11 cellular contexts compared by ENCODE assay signal in genomic region chr16:85449195-85449884, GRCh38.
DNase-seq lines count a peak whose midpoint lies in the region; ATAC-seq and TF ChIP-seq lines count a peak whose summit lies in the region.
"Had no signal": no experiment of that assay in that cellular context is flagged by ENCODE, and none has a peak within 500 bp of the region (broad histone marks: within the 10 kb centered on the region; RNA-seq: fewer than 3 reads in every experiment).

No MANE protein-coding gene starts in this region.

- no peak overlapping the region for H3K23ac ChIP-seq in neuronal stem cell (ENCODE audit: low read depth, low read length, poor library complexity)

- 42 to 56% methylated on average over 8 to 20 of the region's 20 CpGs for WGBS in body of pancreas, 2 donors
- no CpG with 5 or more reads among the region's 20 CpGs for WGBS in neuronal stem cell (ENCODE audit: extremely low coverage in 2 of 2, insufficient read length in 2 of 2, insufficient replicate concordance in 1 of 2), 2 donors

- intact Hi-C loops in CD4-positive, alpha-beta memory T cell (cut with micrococcal nuclease) = no loop called here
- intact Hi-C loops in body of pancreas (cut with DNase I) = no loop called here

- no peak overlapping the region for H4K8ac ChIP-seq in neuronal stem cell (ENCODE audit: low read depth, low read length)

- H3K36me3 Mint-ChIP-seq in CD4-positive, alpha-beta memory T cell = no peaks in the 10 kb centered on the region
- H3K36me3 Mint-ChIP-seq in activated T-cell treated with anti-CD3 and anti-CD28 coated beads, Interleukin-2, amount 50 U/mL, for 24 hours (ENCODE audit: low read depth) = no peaks in the 10 kb centered on the region

- no peak overlapping the region for H4K91ac ChIP-seq in neuronal stem cell (ENCODE audit: low read depth, low read length, poor library complexity)

- no peak overlapping the region for H2AFZ ChIP-seq in neuronal stem cell (ENCODE audit: low read length)
- H2AFZ ChIP-seq: GM23248 had no signal

- peaks cover 13 to 39% (median 16%) of the 10 kb centered on the region in 4 donors for H3K4me1 Mint-ChIP-seq in CD4-positive, alpha-beta memory T cell
- peaks cover 42% of the 10 kb centered on the region for H3K4me1 Mint-ChIP-seq in activated T-cell treated with anti-CD3 and anti-CD28 coated beads, Interleukin-2, amount 50 U/mL, for 24 hours (ENCODE audit: low read depth)

- H3K27ac Mint-ChIP-seq in CD4-positive, alpha-beta memory T cell = peak overlapping the region in 6 of 7 donors; percentile 53 to 91 (median 83)
- no peak overlapping the region for H3K27ac Mint-ChIP-seq in activated T-cell treated with anti-CD3 and anti-CD28 coated beads, Interleukin-2, amount 50 U/mL, for 24 hours
- H3K27ac Mint-ChIP-seq: T-helper 2 cell treated with Interferon-gamma antibody and Interleukin-4, amounts not matched to agents 5 μg/mL and 100 μg/mL, for 36 hours had no signal

- H3K36me3 ChIP-seq in CD4-positive, alpha-beta memory T cell (ENCODE audit: insufficient read depth, low read length) = no peaks in the 10 kb centered on the region
- no peaks in the 10 kb centered on the region for H3K36me3 ChIP-seq in KOPT-K1 (ENCODE audit: insufficient read depth, low read length)
- H3K36me3 ChIP-seq in body of pancreas (replicated peaks in 1 of 2; ENCODE audit: insufficient read depth in 1 of 2, low read depth in 2 of 2) = no peaks in the 10 kb centered on the region
- no peaks in the 10 kb centered on the region for H3K36me3 ChIP-seq in neuronal stem cell (replicated peaks in 1 of 2; ENCODE audit: control insufficient read depth in 2 of 2, insufficient read depth in 2 of 2, low read length in 2 of 2)

- H3K14ac ChIP-seq in neuronal stem cell (ENCODE audit: low read length) = no peak overlapping the region

- no peak for DNase-seq in CD4-positive, alpha-beta memory T cell
- DNase-seq in body of pancreas (no peak), neuronal stem cell (ENCODE audit: low spot score) (no peak), DMS79 (lab: John Stamatoyannopoulos, UW) (no peak)
- DNase-seq in stimulated activated CD4-positive, alpha-beta T cell treated with anti-CD3 and anti-CD28 coated beads, Interleukin-4, amount 100 ng/mL, for 4 hours = no peak
- no peak for DNase-seq in activated T-cell treated with anti-CD3 and anti-CD28 coated beads, Interleukin-2, amount 50 U/mL, for 24 hours
- DNase-seq: GM23248; stimulated activated naive CD4-positive, alpha-beta T cell treated with Interleukin-2 at 50 U/mL for 16 hours had no signal

- H2BK5ac ChIP-seq in neuronal stem cell (ENCODE audit: low read length) = no peak overlapping the region

- H3K27me3 ChIP-seq in CD4-positive, alpha-beta memory T cell (ENCODE audit: insufficient read depth, low read length) = no peaks in the 10 kb centered on the region
- H3K27me3 ChIP-seq in body of pancreas (no peaks in the 10 kb centered on the region), neuronal stem cell (ENCODE audit: control insufficient read depth in 3 of 3, insufficient read depth in 3 of 3, low read depth in 1 of 3, low read length in 3 of 3) (peaks cover 0 to 15% (median 10%) of the 10 kb centered on the region in 3 experiments)

- H3K4me1 ChIP-seq in CD4-positive, alpha-beta memory T cell (ENCODE audit: insufficient read depth, low read length) = peaks cover 33% of the 10 kb centered on the region
- H3K4me1 ChIP-seq in body of pancreas (peaks cover 40% of the 10 kb centered on the region), neuronal stem cell (ENCODE audit: control insufficient read depth in 2 of 2, insufficient read depth in 1 of 2, low read depth in 1 of 2, low read length in 2 of 2) (peaks cover 9 to 41% of the 10 kb centered on the region in 2 donors)

- no peak overlapping the region for H3K9ac ChIP-seq in neuronal stem cell (ENCODE audit: low read depth, low read length, poor library complexity)
- H3K9ac ChIP-seq: GM23248 had no signal

- TF ChIP-seq CTCF in body of pancreas (IDR thresholded peaks at IDR 0.05) = no peak

- no peak overlapping the region for H3K4me2 ChIP-seq in neuronal stem cell (ENCODE audit: insufficient read depth, low read length, poor library complexity, severe bottlenecking)

- no peak overlapping the region for H2BK15ac ChIP-seq in neuronal stem cell (ENCODE audit: low read length)

- H3K79me1 ChIP-seq in neuronal stem cell (ENCODE audit: low read depth, low read length) = no peaks in the 10 kb centered on the region

- no peaks in the 10 kb centered on the region for H3K27me3 Mint-ChIP-seq in CD4-positive, alpha-beta memory T cell
- H3K27me3 Mint-ChIP-seq in activated T-cell treated with anti-CD3 and anti-CD28 coated beads, Interleukin-2, amount 50 U/mL, for 24 hours = no peaks in the 10 kb centered on the region

- H3K4me3 ChIP-seq in CD4-positive, alpha-beta memory T cell (ENCODE audit: low read length in 2 of 2) = no peak overlapping the region
- H3K4me3 ChIP-seq in body of pancreas (no peak overlapping the region), neuronal stem cell (ENCODE audit: low read length in 2 of 2) (no peak overlapping the region)
- H3K4me3 ChIP-seq: GM23248 had no signal

- peak overlapping the region; percentile 62 for H3K18ac ChIP-seq in neuronal stem cell (ENCODE audit: low read length)

- no peak overlapping the region for H2BK12ac ChIP-seq in neuronal stem cell (ENCODE audit: low read length)

- peak in 1 of 3 donors; percentile 7 for TF ChIP-seq POLR2A in body of pancreas (IDR thresholded peaks at IDR 0.05)

- no peaks in the 10 kb centered on the region for H3K9me3 ChIP-seq in CD4-positive, alpha-beta memory T cell (ENCODE audit: control insufficient read depth in 1 of 2, low read length in 2 of 2)
- no peaks in the 10 kb centered on the region for H3K9me3 ChIP-seq in KOPT-K1 (ENCODE audit: insufficient read depth, low read length, poor library complexity, severe bottlenecking)
- no peaks in the 10 kb centered on the region for H3K9me3 ChIP-seq in body of pancreas
- H3K9me3 ChIP-seq in neuronal stem cell (replicated peaks in 1 of 2; ENCODE audit: control insufficient read depth in 2 of 2, insufficient read depth in 1 of 2, low read depth in 1 of 2, low read length in 2 of 2) = no peaks in the 10 kb centered on the region

- peak overlapping the region; percentile 16 for H2AK5ac ChIP-seq in neuronal stem cell (ENCODE audit: low read depth, low read length)

- ATAC-seq in body of pancreas (peak; percentile 57), GM18511 (IDR thresholded peaks at IDR 0.05; ENCODE audit: unreplicated experiment) (no peak)

- H3K9me3 Mint-ChIP-seq in CD4-positive, alpha-beta memory T cell = peaks cover 0 to 1% (median 0%) of the 10 kb centered on the region in 8 donors
- H3K9me3 Mint-ChIP-seq in activated T-cell treated with anti-CD3 and anti-CD28 coated beads, Interleukin-2, amount 50 U/mL, for 24 hours = no peaks in the 10 kb centered on the region
- H3K9me3 Mint-ChIP-seq: T-helper 2 cell treated with Interferon-gamma antibody and Interleukin-4, amounts not matched to agents 5 μg/mL and 100 μg/mL, for 36 hours had no signal

- H3K4ac ChIP-seq in neuronal stem cell (ENCODE audit: low read length) = no peak overlapping the region

- CTCF ChIA-PET in CD4-positive, alpha-beta memory T cell (lab: Charles Lee; ENCODE audit: partially characterized antibody) = interaction anchor here (0.9 to 3.2 kb wide), 5 partner anchors 12 to 167 kb away, joined by 3 to 33 read pairs (median 5); no protein-coding TSS in a partner anchor

- POLR2A ChIA-PET in CD4-positive, alpha-beta memory T cell (lab: Charles Lee; ENCODE audit: partially characterized antibody) = interaction anchor here (0.6 to 2.8 kb wide), 8 partner anchors 9 to 167 kb away, joined by 3 to 18 read pairs (median 4); no protein-coding TSS in a partner anchor

- H2BK120ac ChIP-seq in neuronal stem cell (ENCODE audit: low read depth, low read length) = no peak overlapping the region

- H3K4me3 Mint-ChIP-seq in CD4-positive, alpha-beta memory T cell = peak overlapping the region in 4 of 8 donors; percentile 6 to 82 (median 74)
- H3K4me3 Mint-ChIP-seq in activated T-cell treated with anti-CD3 and anti-CD28 coated beads, Interleukin-2, amount 50 U/mL, for 24 hours = no peak overlapping the region
- H3K4me3 Mint-ChIP-seq: T-helper 2 cell treated with Interferon-gamma antibody and Interleukin-4, amounts not matched to agents 5 μg/mL and 100 μg/mL, for 36 hours had no signal

- H3K27ac ChIP-seq in CD4-positive, alpha-beta memory T cell (ENCODE audit: low read depth, low read length) = no peak overlapping the region
- peak overlapping the region; percentile 98 for H3K27ac ChIP-seq in KOPT-K1 (ENCODE audit: low read depth, low read length, poor library complexity, severe bottlenecking)
- peak overlapping the region; percentile 78 to 93 (median 84) for H3K27ac ChIP-seq in body of pancreas
- H3K27ac ChIP-seq in neuronal stem cell (replicated peaks; ENCODE audit: low read length) = no peak overlapping the region
- H3K27ac ChIP-seq: GM23248 had no signal

Comparison
In these comparisons a context has a peak if more than half of its experiments do, and no peak if none do; other contexts are left out.
1. H3K27ac ChIP-seq: peak in KOPT-K1 (single experiment) and body of pancreas (4 of 4); none in CD4-positive, alpha-beta memory T cell (single experiment) and neuronal stem cell (single experiment).